9 cellular contexts compared by ENCODE assay signal in the genomic region with DNA sequence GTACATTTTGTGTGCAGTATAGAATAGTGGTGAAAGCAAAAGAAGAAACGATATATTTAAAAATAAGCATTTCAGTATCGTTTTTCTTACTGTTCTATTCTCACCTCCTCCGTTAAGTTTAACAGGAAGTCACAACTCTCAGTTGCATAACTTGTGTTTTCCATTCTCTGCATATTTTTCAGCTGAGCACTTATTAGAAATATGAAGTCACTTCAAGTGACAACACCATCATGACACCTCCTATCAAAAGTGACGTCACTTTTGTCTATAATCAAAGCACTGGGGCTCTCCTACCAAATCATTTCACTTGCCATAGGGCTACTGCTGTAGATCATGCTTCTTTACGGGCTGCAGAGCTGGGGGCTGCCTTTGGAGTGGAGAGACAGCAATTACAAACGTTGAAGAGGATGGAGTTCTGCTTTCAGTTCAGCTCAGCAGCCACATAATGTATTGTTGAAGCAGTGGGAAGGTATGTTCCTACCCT. TPM values are rescaled to one million over a fixed set of nuclear protein-coding genes. Genes with fewer than 3 reads are reported as not detected.
DNase-seq lines count a peak whose midpoint lies in the region; ATAC-seq, FAIRE-seq and TF ChIP-seq lines count a peak whose summit lies in the region.
"Had no signal": no experiment of that assay in that cellular context is flagged by ENCODE, and none has a peak within 500 bp of the region (broad histone marks: within the 10 kb centered on the region; RNA-seq: fewer than 3 reads in every experiment).

No MANE protein-coding gene starts in this region.

- H3K4me1 Mint-ChIP-seq in activated naive CD8-positive, alpha-beta T cell treated with anti-CD3 and anti-CD28 coated beads, Interleukin-2, amount 10 ng/mL, durations not matched to agents 7 days and 5 days: peaks cover 67% of the 10 kb centered on the region

- POLR2A ChIA-PET in activated naive CD8-positive, alpha-beta T cell treated with anti-CD3 and anti-CD28 coated beads, Interleukin-2, amount 10 ng/mL, durations not matched to agents 7 days and 5 days (lab: Charles Lee): interaction anchor here (0.8 to 2.9 kb wide), 10 partner anchors 11 to 53 kb away, joined by 3 to 9 read pairs (median 6); a partner anchor contains a TSS

- no peaks in the 10 kb centered on the region for H3K27me3 Mint-ChIP-seq in activated naive CD8-positive, alpha-beta T cell treated with anti-CD3 and anti-CD28 coated beads, Interleukin-2, amount 10 ng/mL, durations not matched to agents 7 days and 5 days

- peak overlapping the region; percentile 66 for H3K4me3 Mint-ChIP-seq in activated naive CD8-positive, alpha-beta T cell treated with anti-CD3 and anti-CD28 coated beads, Interleukin-2, amount 10 ng/mL, durations not matched to agents 7 days and 5 days

- DNase-seq in GM12891 (ENCODE audit: insufficient read length, low spot score): no peak
- DNase-seq in activated naive CD8-positive, alpha-beta T cell treated with anti-CD3 and anti-CD28 coated beads, Interleukin-2, amount 10 ng/mL, durations not matched to agents 7 days and 5 days: peak; percentile 45
- peak; percentile 8 for DNase-seq in stimulated activated naive CD4-positive, alpha-beta T cell treated with Interleukin-2 at 50 U/mL for 16 hours (lab: John Stamatoyannopoulos, UW)
- no peak for DNase-seq in NCI-H2107 treated with DMSO at 0.1 percent for 48 hours (lab: John Stamatoyannopoulos, UW; ENCODE audit: unreplicated experiment)
- DNase-seq in SW480 (ENCODE audit: low spot score): no peak
- no peak for DNase-seq in NCI-H2171 (lab: John Stamatoyannopoulos, UW)

- TF ChIP-seq POLR2A in GM12891 (IDR thresholded peaks at IDR 0.05; ENCODE audit: low read depth, low read length): no peak

- H3K9me3 Mint-ChIP-seq in activated naive CD8-positive, alpha-beta T cell treated with anti-CD3 and anti-CD28 coated beads, Interleukin-2, amount 10 ng/mL, durations not matched to agents 7 days and 5 days: no peaks in the 10 kb centered on the region

- ATAC-seq in GM21390 (IDR thresholded peaks at IDR 0.05; ENCODE audit: unreplicated experiment) (peak; percentile 88), HG03521 (IDR thresholded peaks at IDR 0.05; ENCODE audit: unreplicated experiment) (peak; percentile 75)
- ATAC-seq in activated naive CD8-positive, alpha-beta T cell treated with anti-CD3 and anti-CD28 coated beads, Interleukin-2, amount 10 ng/mL, durations not matched to agents 7 days and 5 days (ENCODE audit: low read depth): peak; percentile 49

- H3K36me3 Mint-ChIP-seq in activated naive CD8-positive, alpha-beta T cell treated with anti-CD3 and anti-CD28 coated beads, Interleukin-2, amount 10 ng/mL, durations not matched to agents 7 days and 5 days: peaks cover 63% of the 10 kb centered on the region

- FAIRE-seq in GM12891 (lab: Jason Lieb, UNC): peak; percentile 52
- FAIRE-seq: colon had no signal

- peak overlapping the region; percentile 90 for H3K27ac Mint-ChIP-seq in activated naive CD8-positive, alpha-beta T cell treated with anti-CD3 and anti-CD28 coated beads, Interleukin-2, amount 10 ng/mL, durations not matched to agents 7 days and 5 days

TF ChIP-seq in GM12891, 5 proteins besides CTCF, POLR2A, EP300 and RAD21:
- TF ChIP-seq TAF1 (IDR thresholded peaks at IDR 0.05; ENCODE audit: low read depth, low read length) (no peak), POLR2AphosphoS5 (IDR thresholded peaks at IDR 0.05; ENCODE audit: low read depth, low read length) (no peak), SPI1 (IDR thresholded peaks at IDR 0.05; ENCODE audit: low read depth, low read length) (peak; percentile 76)
TF ChIP-seq in GM12891: peak in this region for 1.

RNA-seq across cellular contexts. Expression of a gene that starts 36.3 kb away (rescaled TPM):
- 1.8 TPM for polyA plus RNA-seq in GM12891 (2012; ENCODE audit: low read depth, missing spikeins)
- total RNA-seq in activated naive CD8-positive, alpha-beta T cell treated with anti-CD3 and anti-CD28 coated beads, Interleukin-2, amount 10 ng/mL, durations not matched to agents 7 days and 5 days: 100 to 1,000 TPM; 170 to 177 TPM

Comparison
In these comparisons a context has a peak if more than half of its experiments do, and no peak if none do; other contexts are left out.
1. DNase-seq: peak in activated naive CD8-positive, alpha-beta T cell treated with anti-CD3 and anti-CD28 coated beads, Interleukin-2, amount 10 ng/mL, durations not matched to agents 7 days and 5 days (single experiment) and stimulated activated naive CD4-positive, alpha-beta T cell treated with Interleukin-2 at 50 U/mL for 16 hours (single experiment); none in GM12891 (single experiment), NCI-H2107 treated with DMSO at 0.1 percent for 48 hours (single experiment), SW480 (single experiment) and NCI-H2171 (single experiment).
2. Peak in every context shown above with its lines, with median percentiles within 50 percentile points of each other: ATAC-seq.